14 cellular contexts compared by ENCODE assay signal in the genomic region with DNA sequence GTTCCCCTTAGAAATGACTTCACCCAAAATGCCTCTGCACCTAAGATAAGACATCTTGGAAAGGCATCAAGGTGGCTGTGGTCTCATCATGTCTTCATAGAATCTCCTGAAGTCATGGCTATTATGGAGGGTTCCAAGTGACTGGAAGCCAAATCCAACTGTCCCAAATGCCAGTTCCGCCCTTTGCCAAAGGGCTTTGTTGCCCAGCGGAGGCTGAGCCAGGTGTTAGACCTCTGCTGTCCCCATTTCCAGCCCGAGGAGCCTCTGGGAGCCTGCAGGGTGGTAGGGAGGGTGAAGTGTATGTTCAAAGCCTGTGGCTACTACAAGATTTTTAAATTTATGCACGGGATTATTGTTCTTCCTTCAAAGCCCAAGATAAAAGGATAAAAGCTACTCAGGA.
"Had no signal": no experiment of that assay in that cellular context is flagged by ENCODE, and none has a peak within 500 bp of the region (broad histone marks: within the 10 kb centered on the region; RNA-seq: fewer than 3 reads in every experiment).

No MANE protein-coding gene starts in this region.

- H3K9me3 ChIP-seq: esophagus muscularis mucosa, lower lobe of right lung, upper lobe of left lung had no signal

- H3K4me1 ChIP-seq: lower lobe of right lung had no signal

- H3K27ac ChIP-seq: cardiac muscle cell, esophagus muscularis mucosa, lower lobe of right lung, upper lobe of left lung had no signal

- ATAC-seq: activated CD4-positive, CD25-positive, alpha-beta regulatory T cell treated with anti-CD3 and anti-CD28 coated beads, Interleukin-2, amount 50 U/mL, for 24 hours; lower lobe of right lung had no signal

- H3K36me3 ChIP-seq: cardiac muscle cell, esophagus muscularis mucosa, lower lobe of right lung, upper lobe of left lung had no signal

- DNase-seq: activated CD4-positive, alpha-beta T cell treated with anti-CD3 and anti-CD28 coated beads, Interleukin-2, amount 50 U/mL, for 1 hour; activated CD8-positive, alpha-beta memory T cell treated with anti-CD3 and anti-CD28 coated beads for 24 hours; activated naive CD8-positive, alpha-beta T cell treated with anti-CD3 and anti-CD28 coated beads for 36 hours; amniotic stem cell; dermis blood vessel endothelial cell; effector memory CD4-positive, alpha-beta T cell; lower lobe of right lung; nucleus accumbens; stimulated activated CD4-positive, alpha-beta T cell treated with anti-CD3 and anti-CD28 coated beads, Interleukin-2, amount 100 ng/mL, for 24 hours; T1000 had no signal

- H3K4me3 ChIP-seq: cardiac muscle cell, esophagus muscularis mucosa, lower lobe of right lung, upper lobe of left lung had no signal

- H3K27me3 ChIP-seq: cardiac muscle cell, esophagus muscularis mucosa, upper lobe of left lung had no signal
